ENCODE assay signal across 1 cellular context in the genomic region with DNA sequence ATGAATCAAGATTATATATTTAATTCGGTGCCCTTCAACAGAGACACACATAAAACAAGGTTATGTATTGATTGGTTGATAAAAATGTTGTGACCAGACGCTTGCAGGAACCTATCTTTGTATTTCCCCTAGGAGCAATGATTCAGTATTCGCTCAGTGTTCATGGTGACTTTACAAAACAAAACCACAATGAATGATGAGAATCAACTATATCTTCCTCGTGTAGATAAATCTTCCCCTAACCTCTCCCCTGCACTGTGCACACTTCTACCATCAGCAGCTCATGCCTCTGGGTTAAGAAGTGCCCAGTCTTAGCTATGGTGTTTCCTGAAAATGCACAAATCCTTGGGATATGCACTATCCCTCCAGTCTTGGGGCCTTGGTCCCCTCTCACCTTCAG.
TF ChIP-seq lines count a peak whose summit lies in the region.

No MANE protein-coding gene starts in this region.

TF ChIP-seq in HepG2, 621 proteins besides CTCF, POLR2A, EP300 and RAD21 (continued from another document):
- TF ChIP-seq ZNF343 (CRISPR knock-in tag; IDR thresholded peaks at IDR 0.05) (no peak), ATF7 (IDR thresholded peaks at IDR 0.05) (no peak), ATF7 (CRISPR knock-in tag; IDR thresholded peaks at IDR 0.05) (no peak), ZNF768 (CRISPR knock-in tag; IDR thresholded peaks at IDR 0.05) (no peak), REL (CRISPR knock-in tag; conservative IDR thresholded peaks at IDR 0.05) (no peak), PREB (CRISPR knock-in tag; IDR thresholded peaks at IDR 0.05) (no peak), ARID3A (IDR thresholded peaks at IDR 0.05; ENCODE audit: low read depth, low read length) (no peak), THAP11 (CRISPR knock-in tag; IDR thresholded peaks at IDR 0.05) (no peak), ZNF451 (CRISPR knock-in tag; IDR thresholded peaks at IDR 0.05) (no peak), ZNF142 (CRISPR knock-in tag; IDR thresholded peaks at IDR 0.05) (no peak), TP53 (CRISPR knock-in tag; conservative IDR thresholded peaks at IDR 0.05) (no peak), RXRA (CRISPR knock-in tag; IDR thresholded peaks at IDR 0.05) (no peak), ZNF563 (CRISPR knock-in tag; IDR thresholded peaks at IDR 0.05) (no peak), PRMT3 (CRISPR knock-in tag; IDR thresholded peaks at IDR 0.05; ENCODE audit: borderline replicate concordance, low read depth) (no peak), ZBTB44 (CRISPR knock-in tag; IDR thresholded peaks at IDR 0.05) (no peak)
TF ChIP-seq in HepG2: peak in this region for 0.
